ENCODE assay signal across 11 cellular contexts in the genomic region with DNA sequence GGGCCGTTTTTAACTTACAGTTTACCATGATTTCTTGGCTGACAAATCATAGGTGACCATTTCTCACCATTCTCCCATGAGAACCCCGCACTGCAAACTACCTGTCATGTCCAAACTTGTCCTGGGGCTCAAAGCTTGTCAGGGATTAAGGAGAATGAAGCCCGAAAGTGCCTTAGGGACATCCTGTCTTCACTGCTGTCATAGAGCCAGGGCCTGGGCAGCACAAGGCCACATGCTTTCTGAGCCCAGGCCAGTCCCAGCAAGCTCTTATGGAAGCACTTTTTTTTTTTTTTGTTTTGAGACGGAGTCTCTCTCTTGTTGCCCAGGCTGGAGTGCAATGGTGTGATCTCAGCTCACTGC. TPM values are rescaled to one million over a fixed set of nuclear protein-coding genes. Genes with fewer than 3 reads are reported as not detected.
A peak's percentile ranks its signal among the peaks of the same experiment; 100 is the strongest.
DNase-seq lines count a peak whose midpoint lies in the region; ATAC-seq and TF ChIP-seq lines count a peak whose summit lies in the region.
"Had no signal": no experiment of that assay in that cellular context is flagged by ENCODE, and none has a peak within 500 bp of the region (broad histone marks: within the 10 kb centered on the region; RNA-seq: fewer than 3 reads in every experiment).

No MANE protein-coding gene starts in this region.

- H3K9ac ChIP-seq in OCI-LY1 (ENCODE audit: low read length) = no peak overlapping the region

- no peak overlapping the region for H3K27ac ChIP-seq in CD8-positive, alpha-beta T cell (ENCODE audit: low read depth, low read length)
- peak overlapping the region; percentile 45 for H3K27ac ChIP-seq in OCI-LY1 (ENCODE audit: low read depth, low read length, poor library complexity, severe bottlenecking)
- H3K27ac ChIP-seq in osteoblast (ENCODE audit: low read depth, low read length) = peak overlapping the region; percentile 79
- H3K27ac ChIP-seq: thyroid gland had no signal

- no peak overlapping the region for H3K4me3 ChIP-seq in CD8-positive, alpha-beta T cell (ENCODE audit: low read depth, low read length)
- no peak overlapping the region for H3K4me3 ChIP-seq in OCI-LY1 (ENCODE audit: low read depth, low read length, poor library complexity, severe bottlenecking)
- no peak overlapping the region for H3K4me3 ChIP-seq in osteoblast (ENCODE audit: insufficient read depth, low read length)
- H3K4me3 ChIP-seq: thyroid gland had no signal

- H3K79me2 ChIP-seq in OCI-LY1 (ENCODE audit: insufficient read depth, low read length) = peaks cover 97% of the 10 kb centered on the region
- peaks cover 63% of the 10 kb centered on the region for H3K79me2 ChIP-seq in osteoblast (ENCODE audit: insufficient read depth, low read length)

- H3K27me3 ChIP-seq in CD8-positive, alpha-beta T cell (ENCODE audit: insufficient read depth, low read length) = no peaks in the 10 kb centered on the region
- H3K27me3 ChIP-seq in OCI-LY1 (ENCODE audit: insufficient read depth, low read length) (no peaks in the 10 kb centered on the region), osteoblast (ENCODE audit: insufficient read depth, low read length) (no peaks in the 10 kb centered on the region)
- H3K27me3 ChIP-seq: thyroid gland had no signal

- no peaks in the 10 kb centered on the region for H3F3A ChIP-seq in OCI-LY1 (ENCODE audit: insufficient read depth, low read length)

- no peaks in the 10 kb centered on the region for H3K27me3 Mint-ChIP-seq in CD8-positive, alpha-beta T cell (ENCODE audit: low read depth)
- no peaks in the 10 kb centered on the region for H3K27me3 Mint-ChIP-seq in dendritic cell treated with granulocyte-macrophage colony-stimulating factor and Interleukin-4, amounts not matched to agents 40 ng/mL and 50 ng/mL, for 4 days

- DNase-seq in CD8-positive, alpha-beta T cell = no peak
- DNase-seq in osteoblast (ENCODE audit: insufficient read length, low spot score, missing footprints) (no peak), NCI-H1417 treated with DMSO at 0.1 percent for 48 hours (lab: John Stamatoyannopoulos, UW) (no peak), COR-L47 (lab: John Stamatoyannopoulos, UW) (no peak)
- DNase-seq: activated CD4-positive, alpha-beta T cell treated with anti-CD3 and anti-CD28 coated beads for 1 hour; stimulated activated CD4-positive, alpha-beta T cell treated with anti-CD3 and anti-CD28 coated beads, Interleukin-12 subunit alpha, Interleukin-12 subunit beta, amount 100 ng/mL, for 4 hours had no signal

- H3K27ac Mint-ChIP-seq in CD8-positive, alpha-beta T cell = peak overlapping the region; percentile 91
- H3K27ac Mint-ChIP-seq in dendritic cell treated with granulocyte-macrophage colony-stimulating factor and Interleukin-4, amounts not matched to agents 40 ng/mL and 50 ng/mL, for 4 days = peak overlapping the region; percentile 66

- CTCF ChIA-PET in CD8-positive, alpha-beta T cell (lab: Charles Lee) = interaction anchor here (0.6 to 9.5 kb wide), 7 partner anchors 8 to 103 kb away, joined by 3 to 75 read pairs (median 3); a partner anchor contains a TSS

- H3K9me2 ChIP-seq in OCI-LY1 (ENCODE audit: low read depth, low read length) = no peaks in the 10 kb centered on the region

- H2AFZ ChIP-seq in OCI-LY1 (ENCODE audit: low read length) (no peak overlapping the region), osteoblast (ENCODE audit: low read length) (no peak overlapping the region)

- ATAC-seq in CD8-positive, alpha-beta T cell = no peak
- ATAC-seq in HG02588 (IDR thresholded peaks at IDR 0.05; ENCODE audit: unreplicated experiment) (no peak), HG02642 (IDR thresholded peaks at IDR 0.05; ENCODE audit: poor library complexity, unreplicated experiment) (no peak)

- H3K4me1 Mint-ChIP-seq in CD8-positive, alpha-beta T cell (ENCODE audit: low read depth) = peaks cover 82% of the 10 kb centered on the region
- H3K4me1 Mint-ChIP-seq in dendritic cell treated with granulocyte-macrophage colony-stimulating factor and Interleukin-4, amounts not matched to agents 40 ng/mL and 50 ng/mL, for 4 days (ENCODE audit: low read depth) = peaks cover 67% of the 10 kb centered on the region

- peaks cover 10% of the 10 kb centered on the region for H3K36me3 ChIP-seq in CD8-positive, alpha-beta T cell (ENCODE audit: insufficient read depth, low read length)
- H3K36me3 ChIP-seq in OCI-LY1 (ENCODE audit: insufficient read depth, low read length) (peaks cover 80% of the 10 kb centered on the region), osteoblast (ENCODE audit: insufficient read depth, low read length) (peaks cover 12% of the 10 kb centered on the region)
- H3K36me3 ChIP-seq: thyroid gland had no signal

- H3K9me3 ChIP-seq in CD8-positive, alpha-beta T cell (ENCODE audit: low read length) = no peaks in the 10 kb centered on the region
- no peaks in the 10 kb centered on the region for H3K9me3 ChIP-seq in OCI-LY1 (ENCODE audit: low read length)
- H3K9me3 ChIP-seq in osteoblast (ENCODE audit: low read depth, low read length) = no peaks in the 10 kb centered on the region
- H3K9me3 ChIP-seq: thyroid gland had no signal

- peaks cover 80% of the 10 kb centered on the region for H3K4me1 ChIP-seq in CD8-positive, alpha-beta T cell (ENCODE audit: insufficient read depth, low read length)
- peaks cover 68% of the 10 kb centered on the region for H3K4me1 ChIP-seq in OCI-LY1 (ENCODE audit: insufficient read depth, low read length, severe bottlenecking)
- H3K4me1 ChIP-seq in osteoblast (ENCODE audit: insufficient read depth, low read length) = peaks cover 22% of the 10 kb centered on the region
- H3K4me1 ChIP-seq: thyroid gland had no signal

- H3K9me3 Mint-ChIP-seq in CD8-positive, alpha-beta T cell = no peaks in the 10 kb centered on the region
- H3K9me3 Mint-ChIP-seq in dendritic cell treated with granulocyte-macrophage colony-stimulating factor and Interleukin-4, amounts not matched to agents 40 ng/mL and 50 ng/mL, for 4 days = no peaks in the 10 kb centered on the region

- intact Hi-C loops in CD8-positive, alpha-beta T cell (cut with DNase I, micrococcal nuclease) = loop anchor here in 1 of 2 experiments (2.0 kb wide), 1 partner anchor 13 kb away; no protein-coding TSS in a partner anchor
- intact Hi-C loops in dendritic cell treated with granulocyte-macrophage colony-stimulating factor and Interleukin-4, amounts not matched to agents 40 ng/mL and 50 ng/mL, for 4 days (cut with micrococcal nuclease) = no loop called here

- H3K4me2 ChIP-seq in OCI-LY1 (ENCODE audit: low read length) = peak overlapping the region; percentile 12; the same call in 1 of the 2 replicates
- H3K4me2 ChIP-seq in osteoblast (ENCODE audit: insufficient read depth, low read length) = peak overlapping the region; percentile 67

- no peak for TF ChIP-seq CTCF in CD8-positive, alpha-beta T cell (IDR thresholded peaks at IDR 0.05)
- TF ChIP-seq CTCF in OCI-LY1 (IDR thresholded peaks at IDR 0.05; ENCODE audit: low read length) (no peak), osteoblast (IDR thresholded peaks at IDR 0.05; ENCODE audit: extremely low read depth, low read depth, low read length) (no peak)

- peak overlapping the region; percentile 75 for H3K4me3 Mint-ChIP-seq in CD8-positive, alpha-beta T cell
- H3K4me3 Mint-ChIP-seq in dendritic cell treated with granulocyte-macrophage colony-stimulating factor and Interleukin-4, amounts not matched to agents 40 ng/mL and 50 ng/mL, for 4 days = no peak overlapping the region

- peaks cover 67% of the 10 kb centered on the region for H3K36me3 Mint-ChIP-seq in CD8-positive, alpha-beta T cell
- H3K36me3 Mint-ChIP-seq in dendritic cell treated with granulocyte-macrophage colony-stimulating factor and Interleukin-4, amounts not matched to agents 40 ng/mL and 50 ng/mL, for 4 days (ENCODE audit: low read depth) = peaks cover 49% of the 10 kb centered on the region

- POLR2A ChIA-PET in CD8-positive, alpha-beta T cell (lab: Charles Lee) = interaction anchor here (1.0 to 3.4 kb wide), 8 partner anchors 11 to 114 kb away, joined by 3 to 16 read pairs (median 4); a partner anchor contains a TSS

- H4K20me1 ChIP-seq in OCI-LY1 (ENCODE audit: insufficient read depth, low read length) (peaks cover 5% of the 10 kb centered on the region), osteoblast (ENCODE audit: insufficient read depth, low read length) (peaks cover 53% of the 10 kb centered on the region)

RNA-seq across cellular contexts. Expression of a gene that starts 33.9 kb away (rescaled TPM):
- 10 to 100 TPM; 42.8 to 44.6 TPM for total RNA-seq in CD8-positive, alpha-beta T cell
- total RNA-seq in osteoblast = 41.8 and 42.3 TPM in 2 replicates

RNA-seq across cellular contexts. Expression of a gene that starts 54.9 kb away (rescaled TPM):
- total RNA-seq in CD8-positive, alpha-beta T cell = 1 to 10 TPM in 1 of 2 experiments, under 1 TPM in 1; 0.68 to 1.7 TPM
- total RNA-seq in osteoblast = 0.59 and 0.72 TPM in 2 replicates

RNA-seq across cellular contexts. Expression of a gene that starts 55.1 kb away (rescaled TPM):
- 100 to 1,000 TPM; 142 to 143 TPM for total RNA-seq in CD8-positive, alpha-beta T cell
- total RNA-seq in osteoblast = 0.29 and 0.36 TPM in 2 replicates

Comparison
In these comparisons a context has a peak if more than half of its experiments do, and no peak if none do; other contexts are left out.
1. RNA of a gene that starts 55.1 kb away (total RNA-seq): 142 to 143 TPM in CD8-positive, alpha-beta T cell; 0.29 to 0.36 TPM in osteoblast; every median in the first group is over 100 times any median in the second.